8 cellular contexts compared by ENCODE assay signal in genomic region chr16:2155091-2156024, GRCh38. TPM values are rescaled to one million over a fixed set of nuclear protein-coding genes. Genes with fewer than 3 reads are reported as not detected.
DNase-seq lines count a peak whose midpoint lies in the region; ATAC-seq and TF ChIP-seq lines count a peak whose summit lies in the region.

Gene TRAF7, plus strand, starts transcription at chr16:2155782. Its CDS starts 8,139 bp downstream, at chr16:2163921.

- H3K36me3 Mint-ChIP-seq in activated T-helper 17 cell treated with anti-CD3 and anti-CD28 coated beads, Interleukin-2, amount 50 U/mL, for 72 hours (ENCODE audit: low read depth) = peaks cover 48% of the 10 kb centered on the region
- H3K36me3 Mint-ChIP-seq in naive B cell = no peaks in the 10 kb centered on the region
- peaks cover 29% of the 10 kb centered on the region for H3K36me3 Mint-ChIP-seq in stimulated activated memory B cell treated with anti-CD40 and anti-IgM and Interleukin-4, amounts not matched to agents 10 μg/mL and 1 μg/mL and 100 μg/mL, for 72 hours

- TF ChIP-seq CTCF in LNCaP clone FGC (IDR thresholded peaks at IDR 0.05; ENCODE audit: control insufficient read depth, extremely low read depth, insufficient read depth) = no peak
- TF ChIP-seq CTCF in RWPE1 (conservative IDR thresholded peaks at IDR 0.05; ENCODE audit: low read depth) = no peak

- peak within 1 kb of the TSS; percentile 90 for H3K4me3 ChIP-seq in LNCaP clone FGC (ENCODE audit: low read depth, low read length)

- DNase-seq in Daoy (ENCODE audit: low read depth) (peak; percentile 100), GOT3 (lab: John Stamatoyannopoulos, UW) (peak; percentile 98), LNCaP clone FGC (ENCODE audit: low read depth) (peak; percentile 100), RWPE1 (ENCODE audit: low spot score) (peak; percentile 97), fibroblast of gingiva (ENCODE audit: low read depth) (peak; percentile 100), naive B cell (peak; percentile 98)

- peak within 1 kb of the TSS; percentile 100 for H3K27ac ChIP-seq in RWPE1

- CTCF ChIA-PET in RWPE1 (lab: Yijun Ruan, JAX) = interaction anchor here (0.5 to 0.7 kb wide), 2 partner anchors 35 to 164 kb away, joined by 3 to 4 read pairs; no protein-coding TSS in a partner anchor

- POLR2A ChIA-PET in RWPE1 (lab: Yijun Ruan, JAX; ENCODE audit: low non-redundant PET) = interaction anchor here (0.6 to 1.5 kb wide), 8 partner anchors 8 to 242 kb away, joined by 3 to 14 read pairs (median 3); partner anchors contain the start of gene ECI1

- peak; percentile 96 for ATAC-seq in activated T-helper 17 cell treated with anti-CD3 and anti-CD28 coated beads, Interleukin-2, amount 50 U/mL, for 72 hours (replicated peaks)
- ATAC-seq in naive B cell (ENCODE audit: low read depth in 2 of 2) = peak; percentile 89 to 91
- ATAC-seq in stimulated activated memory B cell treated with anti-CD40 and anti-IgM and Interleukin-4, amounts not matched to agents 10 μg/mL and 1 μg/mL and 100 μg/mL, for 72 hours = peak; percentile 95

- H3K27me3 Mint-ChIP-seq in activated T-helper 17 cell treated with anti-CD3 and anti-CD28 coated beads, Interleukin-2, amount 50 U/mL, for 72 hours = no peaks in the 10 kb centered on the region
- no peaks in the 10 kb centered on the region for H3K27me3 Mint-ChIP-seq in naive B cell
- H3K27me3 Mint-ChIP-seq in stimulated activated memory B cell treated with anti-CD40 and anti-IgM and Interleukin-4, amounts not matched to agents 10 μg/mL and 1 μg/mL and 100 μg/mL, for 72 hours = no peaks in the 10 kb centered on the region

- H3K27ac Mint-ChIP-seq in activated T-helper 17 cell treated with anti-CD3 and anti-CD28 coated beads, Interleukin-2, amount 50 U/mL, for 72 hours = peak within 1 kb of the TSS; percentile 82
- peak within 1 kb of the TSS; percentile 93 to 97 (median 96) for H3K27ac Mint-ChIP-seq in naive B cell
- H3K27ac Mint-ChIP-seq in stimulated activated memory B cell treated with anti-CD40 and anti-IgM and Interleukin-4, amounts not matched to agents 10 μg/mL and 1 μg/mL and 100 μg/mL, for 72 hours = peak within 1 kb of the TSS; percentile 84

- peak within 1 kb of the TSS; percentile 93 for H3K4me3 Mint-ChIP-seq in activated T-helper 17 cell treated with anti-CD3 and anti-CD28 coated beads, Interleukin-2, amount 50 U/mL, for 72 hours
- peak within 1 kb of the TSS; percentile 79 to 97 (median 96) for H3K4me3 Mint-ChIP-seq in naive B cell
- peak within 1 kb of the TSS; percentile 95 for H3K4me3 Mint-ChIP-seq in stimulated activated memory B cell treated with anti-CD40 and anti-IgM and Interleukin-4, amounts not matched to agents 10 μg/mL and 1 μg/mL and 100 μg/mL, for 72 hours

- no peaks in the 10 kb centered on the region for H3K9me3 Mint-ChIP-seq in activated T-helper 17 cell treated with anti-CD3 and anti-CD28 coated beads, Interleukin-2, amount 50 U/mL, for 72 hours
- no peaks in the 10 kb centered on the region for H3K9me3 Mint-ChIP-seq in naive B cell
- no peaks in the 10 kb centered on the region for H3K9me3 Mint-ChIP-seq in stimulated activated memory B cell treated with anti-CD40 and anti-IgM and Interleukin-4, amounts not matched to agents 10 μg/mL and 1 μg/mL and 100 μg/mL, for 72 hours

- peaks cover 20% of the 10 kb centered on the region for H3K4me1 Mint-ChIP-seq in activated T-helper 17 cell treated with anti-CD3 and anti-CD28 coated beads, Interleukin-2, amount 50 U/mL, for 72 hours
- H3K4me1 Mint-ChIP-seq in naive B cell = peaks cover 43 to 52% (median 49%) of the 10 kb centered on the region in 3 donors
- H3K4me1 Mint-ChIP-seq in stimulated activated memory B cell treated with anti-CD40 and anti-IgM and Interleukin-4, amounts not matched to agents 10 μg/mL and 1 μg/mL and 100 μg/mL, for 72 hours = peaks cover 76% of the 10 kb centered on the region

RNA-seq across cellular contexts. Expression of gene TRAF7, which starts in this region (rescaled TPM):
- 43.4 and 45.5 TPM in 2 replicates for total RNA-seq in Daoy (2014; rRNA removed; shearing (Covaris generic))
- 10 to 100 TPM; 49.8 to 80.1 TPM for total RNA-seq in activated T-helper 17 cell treated with anti-CD3 and anti-CD28 coated beads, Interleukin-2, amount 50 U/mL, for 72 hours
- 1 to 10 TPM; 4.2 to 9.4 (median 5.6) TPM for polyA plus RNA-seq in naive B cell (ENCODE audit: low read depth in 6 of 6)

Comparison
In these comparisons a context has a peak if more than half of its experiments do, and no peak if none do; other contexts are left out.
1. Peak in every context shown above with its lines: DNase-seq, ATAC-seq, H3K4me3 ChIP-seq and H3K27ac ChIP-seq.